ENCODE assay signal across 8 cellular contexts in genomic region chr22:39240841-39241631, GRCh38. TPM values are rescaled to one million over a fixed set of nuclear protein-coding genes. Genes with fewer than 3 reads are reported as not detected.
DNase-seq lines count a peak whose midpoint lies in the region; ATAC-seq and TF ChIP-seq lines count a peak whose summit lies in the region.

No MANE protein-coding gene starts in this region.

- H3K4me3 ChIP-seq in coronary artery (peak overlapping the region; percentile 75), mucosa of rectum (ENCODE audit: low read length in 2 of 2) (peak overlapping the region; percentile 6 to 42), foreskin fibroblast (ENCODE audit: low read depth in 1 of 2, low read length in 2 of 2) (no peak overlapping the region)

- H3K27ac ChIP-seq in coronary artery: peak overlapping the region in 1 of 2 donors; percentile 70
- peak overlapping the region; percentile 75 to 79 for H3K27ac ChIP-seq in mucosa of rectum (ENCODE audit: low read depth in 2 of 2, low read length in 2 of 2)

- peak; percentile 29 for DNase-seq in Daoy (ENCODE audit: low read depth)
- peak; percentile 85 for DNase-seq in RPMI8226
- no peak for DNase-seq in coronary artery (ENCODE audit: low spot score)
- no peak for DNase-seq in foreskin fibroblast
- DNase-seq in NOMO-1 treated with dmso at 0.1 percent for 144 hours (lab: John Stamatoyannopoulos, UW; ENCODE audit: unreplicated experiment): no peak

- H3K36me3 ChIP-seq in mucosa of rectum (ENCODE audit: control insufficient read depth in 2 of 2, insufficient read depth in 2 of 2, low read length in 2 of 2): no peaks in the 10 kb centered on the region

- H3K9me3 ChIP-seq in mucosa of rectum (ENCODE audit: control insufficient read depth in 2 of 2, low read length in 2 of 2): no peaks in the 10 kb centered on the region

- TF ChIP-seq CTCF in coronary artery (IDR thresholded peaks at IDR 0.05) (no peak), foreskin fibroblast (IDR thresholded peaks at IDR 0.05; ENCODE audit: low read depth, low read length) (no peak)

- H3K9ac ChIP-seq in mucosa of rectum (ENCODE audit: low read depth in 1 of 2, low read length in 2 of 2): peak overlapping the region; percentile 23 to 32

- ATAC-seq in HG02870 (IDR thresholded peaks at IDR 0.05; ENCODE audit: unreplicated experiment) (no peak), GM18907 (IDR thresholded peaks at IDR 0.05; ENCODE audit: unreplicated experiment) (no peak)

- H3K27me3 ChIP-seq in mucosa of rectum (ENCODE audit: control insufficient read depth in 2 of 2, insufficient read depth in 2 of 2, low read length in 2 of 2): peaks cover 47 to 58% of the 10 kb centered on the region in 2 donors

- peaks cover 57 to 63% of the 10 kb centered on the region in 2 donors for H3K4me1 ChIP-seq in mucosa of rectum (ENCODE audit: control insufficient read depth in 2 of 2, insufficient read depth in 2 of 2, low read length in 2 of 2)

RNA-seq across cellular contexts. Expression of gene PDGFB, which starts 3.7 kb away (rescaled TPM):
- 0.11 and 0.18 TPM in 2 replicates for total RNA-seq in Daoy (2014; rRNA removed; shearing (Covaris generic))

Comparison
In these comparisons a context has a peak if more than half of its experiments do, and no peak if none do; other contexts are left out.
1. DNase-seq: peak in Daoy (single experiment) and RPMI8226 (single experiment); none in coronary artery (single experiment), foreskin fibroblast (0 of 2) and NOMO-1 treated with dmso at 0.1 percent for 144 hours (single experiment).
2. H3K4me3 ChIP-seq: peak in coronary artery (single experiment) and mucosa of rectum (2 of 2); none in foreskin fibroblast (0 of 2).